Comparison of ENCODE assay signal across 32 cellular contexts in the genomic region with DNA sequence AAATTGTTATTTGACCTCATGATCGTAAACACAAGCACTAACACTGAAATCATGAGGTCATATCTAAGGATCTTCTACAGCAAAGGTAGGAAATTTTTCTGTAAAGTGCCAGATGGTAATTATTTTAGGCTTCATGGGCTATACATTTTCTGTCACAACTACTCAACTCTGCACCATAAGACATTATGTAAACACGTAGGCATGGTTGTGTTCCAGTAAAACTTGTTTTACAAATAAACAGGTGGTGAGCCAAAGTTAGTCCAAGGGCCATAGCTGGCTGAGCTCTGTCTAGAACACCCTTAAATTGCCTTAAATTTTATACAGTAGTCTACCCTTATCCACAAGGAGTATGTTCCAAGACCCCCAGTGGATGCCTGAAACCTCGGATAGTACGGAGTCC.
"Had no signal": no experiment of that assay in that cellular context is flagged by ENCODE, and none has a peak within 500 bp of the region (broad histone marks: within the 10 kb centered on the region; RNA-seq: fewer than 3 reads in every experiment).

No MANE protein-coding gene starts in this region.

- H3K27ac Mint-ChIP-seq: activated CD4-positive, alpha-beta memory T cell treated with anti-CD3 and anti-CD28 coated beads for 36 hours; activated CD4-positive, alpha-beta T cell treated with anti-CD3 and anti-CD28 coated beads for 36 hours; activated CD4-positive, alpha-beta T cell treated with anti-CD3 and anti-CD28 coated beads, Interleukin-2, amount 10 ng/mL, durations not matched to agents 24 days and 14 days; activated naive CD8-positive, alpha-beta T cell; activated T-helper 17 cell treated with anti-CD3 and anti-CD28 coated beads, Interleukin-2, amount 50 U/mL, for 72 hours; dendritic cell treated with granulocyte-macrophage colony-stimulating factor and Interleukin-4, amounts not matched to agents 40 ng/mL and 50 ng/mL, for 4 days; endodermal cell; T-helper 2 cell treated with Interferon-gamma antibody and Interleukin-4, amounts not matched to agents 5 μg/mL and 100 μg/mL, for 36 hours had no signal

- H3K27ac ChIP-seq: brain microvascular endothelial cell, coronary artery, dorsolateral prefrontal cortex, esophagus muscularis mucosa, foreskin keratinocyte, gastrocnemius medialis, heart left ventricle had no signal

- H3K27me3 ChIP-seq: brain microvascular endothelial cell, esophagus muscularis mucosa had no signal

- H3K9me3 ChIP-seq: esophagus muscularis mucosa, gastrocnemius medialis had no signal

- H3K4me3 ChIP-seq: coronary artery, dorsolateral prefrontal cortex, esophagus muscularis mucosa, gastrocnemius medialis, heart left ventricle had no signal

- H3K4me1 Mint-ChIP-seq: activated CD4-positive, alpha-beta T cell treated with anti-CD3 and anti-CD28 coated beads for 36 hours; activated CD4-positive, alpha-beta T cell treated with anti-CD3 and anti-CD28 coated beads, Interleukin-2, amount 10 ng/mL, durations not matched to agents 24 days and 14 days; activated T-helper 17 cell treated with anti-CD3 and anti-CD28 coated beads, Interleukin-2, amount 50 U/mL, for 72 hours; central memory CD8-positive, alpha-beta T cell had no signal

- H3K4me1 ChIP-seq: foreskin keratinocyte, gastrocnemius medialis had no signal

- ATAC-seq: activated CD4-positive, alpha-beta T cell treated with anti-CD3 and anti-CD28 coated beads for 36 hours; activated T-cell treated with anti-CD3 and anti-CD28 coated beads, Interleukin-2, amount 50 U/mL, for 4 hours; activated T-helper 17 cell treated with anti-CD3 and anti-CD28 coated beads, Interleukin-2, amount 50 U/mL, for 72 hours; foreskin keratinocyte; gastrocnemius medialis; heart left ventricle had no signal

- H3K36me3 Mint-ChIP-seq: activated naive CD8-positive, alpha-beta T cell had no signal

- H3K4me3 Mint-ChIP-seq: activated CD4-positive, alpha-beta memory T cell treated with anti-CD3 and anti-CD28 coated beads for 36 hours; activated CD4-positive, alpha-beta T cell treated with anti-CD3 and anti-CD28 coated beads for 36 hours; activated CD4-positive, alpha-beta T cell treated with anti-CD3 and anti-CD28 coated beads, Interleukin-2, amount 10 ng/mL, durations not matched to agents 24 days and 14 days; activated naive CD8-positive, alpha-beta T cell; activated T-cell treated with anti-CD3 and anti-CD28 coated beads, Interleukin-2, amount 50 U/mL, for 4 hours; activated T-helper 17 cell treated with anti-CD3 and anti-CD28 coated beads, Interleukin-2, amount 50 U/mL, for 72 hours; central memory CD8-positive, alpha-beta T cell; dendritic cell treated with granulocyte-macrophage colony-stimulating factor and Interleukin-4, amounts not matched to agents 40 ng/mL and 50 ng/mL, for 4 days; endodermal cell; T-helper 2 cell treated with Interferon-gamma antibody and Interleukin-4, amounts not matched to agents 5 μg/mL and 100 μg/mL, for 36 hours had no signal

- H3K36me3 ChIP-seq: brain microvascular endothelial cell, esophagus muscularis mucosa, gastrocnemius medialis, heart left ventricle had no signal

- DNase-seq: activated CD4-positive, alpha-beta memory T cell treated with anti-CD3 and anti-CD28 coated beads for 36 hours; activated CD4-positive, alpha-beta T cell treated with anti-CD3 and anti-CD28 coated beads for 36 hours; activated CD4-positive, alpha-beta T cell treated with anti-CD3 and anti-CD28 coated beads, Interleukin-2, amount 10 ng/mL, durations not matched to agents 24 days and 14 days; activated CD4-positive, CD25-positive, alpha-beta regulatory T cell; activated CD4-positive, CD25-positive, alpha-beta regulatory T cell treated with anti-CD3 and anti-CD28 coated beads, Interleukin-2, amount 50 U/mL, for 72 hours; activated CD8-positive, alpha-beta memory T cell treated with anti-CD3 and anti-CD28 coated beads, Interleukin-2, amount 50 U/mL, for 48 hours; activated effector memory CD4-positive, alpha-beta T cell treated with Interleukin-2 at 50 U/mL for 16 hours; activated gamma-delta T cell treated with Interleukin-2 at 50 U/mL for 16 hours; activated naive CD4-positive, alpha-beta T cell treated with anti-CD3 and anti-CD28 coated beads, Interleukin-2, amount 50 U/mL, for 16 hours; activated naive CD4-positive, alpha-beta T cell treated with Interleukin-2 at 50 U/mL for 16 hours; activated T-cell treated with anti-CD3 and anti-CD28 coated beads for 4 hours; activated T-cell treated with anti-CD3 and anti-CD28 coated beads, Interleukin-2, amount 50 U/mL, for 4 hours; amniotic stem cell; anterior cingulate cortex; brain microvascular endothelial cell; dorsolateral prefrontal cortex; effector memory CD4-positive, alpha-beta T cell; endodermal cell; erythroblast; foreskin keratinocyte; gastrocnemius medialis; glutamatergic neuron; heart left ventricle; hypothalamus; T1000 had no signal

- H3K9me3 Mint-ChIP-seq: activated T-helper 17 cell treated with anti-CD3 and anti-CD28 coated beads, Interleukin-2, amount 50 U/mL, for 72 hours; central memory CD8-positive, alpha-beta T cell; dendritic cell treated with granulocyte-macrophage colony-stimulating factor and Interleukin-4, amounts not matched to agents 40 ng/mL and 50 ng/mL, for 4 days had no signal
